Comparison of ENCODE assay signal across 22 cellular contexts in the genomic region with DNA sequence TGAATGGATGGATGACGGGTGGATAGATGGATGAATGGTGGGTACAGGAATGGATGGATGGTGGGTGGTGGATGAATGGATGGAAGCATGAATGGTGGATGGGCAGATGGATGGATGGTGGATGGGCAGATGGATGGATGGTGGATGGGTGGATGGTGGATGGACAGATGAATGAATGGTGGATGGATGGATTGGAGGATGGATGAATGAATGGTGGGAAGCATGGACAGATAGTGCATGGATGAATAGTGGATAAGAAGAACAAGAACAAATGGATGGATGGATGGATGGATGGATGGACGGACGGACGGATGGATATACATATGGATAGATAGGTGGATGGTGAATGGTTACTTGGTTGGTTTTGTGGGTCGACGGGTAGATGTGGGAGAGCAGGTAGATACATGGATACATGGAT. TPM values are rescaled to one million over a fixed set of nuclear protein-coding genes. Genes with fewer than 3 reads are reported as not detected.
A peak's percentile ranks its signal among the peaks of the same experiment; 100 is the strongest.
DNase-seq lines count a peak whose midpoint lies in the region; ATAC-seq, FAIRE-seq and TF ChIP-seq lines count a peak whose summit lies in the region.
"Had no signal": no experiment of that assay in that cellular context is flagged by ENCODE, and none has a peak within 500 bp of the region (broad histone marks: within the 10 kb centered on the region; RNA-seq: fewer than 3 reads in every experiment).

No MANE protein-coding gene starts in this region.

- DNase-seq in IMR-90: no peak
- no peak for DNase-seq in H1 (ENCODE audit: low read depth in 1 of 2, low spot score in 2 of 2)
- DNase-seq in trophoblast cell: no peak
- no peak for DNase-seq in activated CD4-positive, alpha-beta T cell treated with anti-CD3 and anti-CD28 coated beads for 4 hours
- DNase-seq in H54 (ENCODE audit: insufficient read length, low spot score): no peak
- no peak for DNase-seq in uterus
- DNase-seq: AML-193; Caco-2; Calu3; CD4-positive, alpha-beta T cell; CD8-positive, alpha-beta T cell; DMS79 treated with DMSO at 0.1 percent for 48 hours; GF-D8 had no signal

- H3K27me3 ChIP-seq in IMR-90 (ENCODE audit: control insufficient read depth, insufficient read depth, low read length): peaks cover 42% of the 10 kb centered on the region
- H3K27me3 ChIP-seq in H1 (replicated peaks in 1 of 4; ENCODE audit: control insufficient read depth in 3 of 4, extremely low read depth in 1 of 4, insufficient read depth in 3 of 4, low read length in 3 of 4): peaks cover 19 to 45% (median 36%) of the 10 kb centered on the region in 4 experiments
- peaks cover 30% of the 10 kb centered on the region for H3K27me3 ChIP-seq in trophoblast cell (ENCODE audit: insufficient read depth, low read length)
- H3K27me3 ChIP-seq in uterus: peaks cover 7 to 25% of the 10 kb centered on the region in 2 donors

- H4K8ac ChIP-seq in IMR-90 (ENCODE audit: low read depth in 2 of 2, low read length in 2 of 2): no peak overlapping the region
- H4K8ac ChIP-seq in H1 (ENCODE audit: extremely low read depth, insufficient read depth, low read length): no peak overlapping the region
- H4K8ac ChIP-seq in trophoblast cell (ENCODE audit: low read depth, low read length): no peak overlapping the region

- H3K79me1 ChIP-seq in IMR-90 (ENCODE audit: low read depth in 1 of 2, low read length in 2 of 2) (no peaks in the 10 kb centered on the region), H1 (ENCODE audit: low read depth, low read length) (no peaks in the 10 kb centered on the region), trophoblast cell (ENCODE audit: low read length) (no peaks in the 10 kb centered on the region)

- H4K5ac ChIP-seq in IMR-90 (ENCODE audit: low read depth, low read length) (no peak overlapping the region), H1 (ENCODE audit: insufficient read length, low read depth, low read length) (no peak overlapping the region)

- no peaks in the 10 kb centered on the region for H3K36me3 ChIP-seq in HEK293 (ENCODE audit: control insufficient read depth in 2 of 2, insufficient read depth in 1 of 2, low read length in 2 of 2)
- H3K36me3 ChIP-seq in IMR-90 (ENCODE audit: control insufficient read depth, insufficient read depth, low read length): no peaks in the 10 kb centered on the region
- H3K36me3 ChIP-seq in H1 (ENCODE audit: control insufficient read depth in 2 of 4, insufficient read depth in 4 of 4, low read length in 3 of 4): no peaks in the 10 kb centered on the region
- no peaks in the 10 kb centered on the region for H3K36me3 ChIP-seq in trophoblast cell (ENCODE audit: control insufficient read depth in 1 of 2, insufficient read depth in 2 of 2, low read length in 2 of 2)
- H3K36me3 ChIP-seq in uterus: no peaks in the 10 kb centered on the region
- H3K36me3 ChIP-seq: BLaER1 treated with 17β-estradiol and CSF1 and Interleukin-3, amounts not matched to agents 10 nM and 100 nM had no signal

- H3K4me1 ChIP-seq in HEK293 (ENCODE audit: control insufficient read depth, insufficient read depth, low read length): no peaks in the 10 kb centered on the region
- 0 out of 2 replicates have a peak, but pooled peaks cover 2% of the 10 kb centered on the region for H3K4me1 ChIP-seq in IMR-90 (ENCODE audit: control insufficient read depth, insufficient read depth, low read length)
- H3K4me1 ChIP-seq in H1 (replicated peaks in 1 of 4; ENCODE audit: control insufficient read depth in 3 of 4, insufficient read depth in 4 of 4, low read length in 3 of 4): peaks cover 0 to 7% (median 0%) of the 10 kb centered on the region in 4 experiments; a peak in 4 of 7 replicates
- peaks cover 0 to 2% of the 10 kb centered on the region in 2 experiments for H3K4me1 ChIP-seq in trophoblast cell (ENCODE audit: control insufficient read depth in 1 of 2, insufficient read depth in 2 of 2, low read length in 2 of 2)
- peaks cover 0 to 19% of the 10 kb centered on the region in 2 donors for H3K4me1 ChIP-seq in uterus

- no peak for ATAC-seq in IMR-90 (ENCODE audit: low read depth)
- ATAC-seq: A549; CD8-positive, alpha-beta T cell had no signal

- no peak for TF ChIP-seq CTCF in HEK293 (tag by site-specific recombination; IDR thresholded peaks at IDR 0.05)
- TF ChIP-seq CTCF in IMR-90 (conservative IDR thresholded peaks at IDR 0.05; ENCODE audit: low read depth, low read length): no peak
- no peak for TF ChIP-seq CTCF in H1 (IDR thresholded peaks at IDR 0.05; ENCODE audit: control extremely low read depth in 1 of 3, insufficient read depth in 1 of 3, low read depth in 1 of 3, low read length in 3 of 3)
- TF ChIP-seq CTCF in uterus (IDR thresholded peaks at IDR 0.05): no peak

- H3K4ac ChIP-seq in IMR-90 (ENCODE audit: low read depth, low read length) (no peak overlapping the region), H1 (replicated peaks; ENCODE audit: insufficient read length, low read depth, low read length) (no peak overlapping the region), trophoblast cell (ENCODE audit: low read depth, low read length) (no peak overlapping the region)

- H2BK12ac ChIP-seq in H1 (ENCODE audit: low read depth, low read length) (no peak overlapping the region), trophoblast cell (ENCODE audit: low read length) (no peak overlapping the region)

- no peak overlapping the region for H4K91ac ChIP-seq in IMR-90 (ENCODE audit: insufficient read depth, low read depth, low read length)
- H4K91ac ChIP-seq in H1 (replicated peaks; ENCODE audit: insufficient read length, low read length): no peak overlapping the region
- H4K91ac ChIP-seq in trophoblast cell (ENCODE audit: low read depth, low read length): no peak overlapping the region

- H3K79me2 ChIP-seq in H1 (ENCODE audit: control insufficient read depth in 1 of 2, insufficient read depth in 2 of 2, low read length in 2 of 2) (no peaks in the 10 kb centered on the region), trophoblast cell (ENCODE audit: control insufficient read depth, insufficient read depth, low read length, poor library complexity) (no peaks in the 10 kb centered on the region)

- H2BK5ac ChIP-seq in IMR-90 (ENCODE audit: low read depth, low read length, poor library complexity, severe bottlenecking): peak overlapping the region; percentile 67
- no peak overlapping the region for H2BK5ac ChIP-seq in H1 (ENCODE audit: low read depth, low read length)
- H2BK5ac ChIP-seq in trophoblast cell (ENCODE audit: low read depth, low read length, poor library complexity): no peak overlapping the region

- in situ Hi-C loops in IMR-90 (cut with MboI; ENCODE audit: low sequenced_read_pairs): no loop called here

- no peak overlapping the region for H2AFZ ChIP-seq in IMR-90 (replicated peaks; ENCODE audit: low read length, poor library complexity)
- no peak overlapping the region for H2AFZ ChIP-seq in H1 (ENCODE audit: low read length)
- H2AFZ ChIP-seq in trophoblast cell (ENCODE audit: insufficient read depth, low read length, poor library complexity): no peak overlapping the region

- TF ChIP-seq EP300 in H1 (IDR thresholded peaks at IDR 0.05; ENCODE audit: borderline replicate concordance in 1 of 2, low read depth in 2 of 2, low read length in 2 of 2): no peak

- no peak overlapping the region for H2BK120ac ChIP-seq in IMR-90 (ENCODE audit: low read depth, low read length)
- H2BK120ac ChIP-seq in H1 (replicated peaks; ENCODE audit: low read depth, low read length): no peak overlapping the region
- H2BK120ac ChIP-seq in trophoblast cell (ENCODE audit: insufficient read depth, low read length, poor library complexity): no peak overlapping the region

- no peak overlapping the region for H2BK20ac ChIP-seq in IMR-90 (ENCODE audit: low read depth, low read length)
- H2BK20ac ChIP-seq in H1 (ENCODE audit: low read length): no peak overlapping the region

- H3K18ac ChIP-seq in IMR-90 (ENCODE audit: low read depth, low read length): no peak overlapping the region
- H3K18ac ChIP-seq in H1 (ENCODE audit: extremely low read depth, low read length): no peak overlapping the region
- H3K18ac ChIP-seq in trophoblast cell (ENCODE audit: low read length): no peak overlapping the region

- no peak overlapping the region for H3K27ac ChIP-seq in HEK293 (ENCODE audit: extremely low read depth, low read depth, low read length)
- H3K27ac ChIP-seq in IMR-90 (ENCODE audit: insufficient read depth, low read length): no peak overlapping the region
- no peak overlapping the region for H3K27ac ChIP-seq in H1 (ENCODE audit: low read depth, low read length)
- H3K27ac ChIP-seq in trophoblast cell (ENCODE audit: low read depth, low read length): no peak overlapping the region
- no peak overlapping the region for H3K27ac ChIP-seq in uterus
- H3K27ac ChIP-seq: 22Rv1; A549; BLaER1 treated with 17β-estradiol and CSF1 and Interleukin-3, amounts not matched to agents 10 nM and 100 nM; C4-2B had no signal

- no peak overlapping the region for H3K4me3 ChIP-seq in HEK293 (ENCODE audit: low read depth, low read length)
- H3K4me3 ChIP-seq in IMR-90 (ENCODE audit: insufficient read depth, low read depth, low read length): no peak overlapping the region
- no peak overlapping the region for H3K4me3 ChIP-seq in H1 (ENCODE audit: extremely low read depth in 1 of 4, insufficient read depth in 2 of 4, low read depth in 3 of 4, low read length in 4 of 4)
- H3K4me3 ChIP-seq in trophoblast cell (ENCODE audit: low read depth, low read length): peak overlapping the region; percentile 23
- no peak overlapping the region for H3K4me3 ChIP-seq in uterus
- H3K4me3 ChIP-seq: A549; BLaER1 treated with 17β-estradiol and CSF1 and Interleukin-3, amounts not matched to agents 10 nM and 100 nM had no signal

- no peak overlapping the region for H3K23ac ChIP-seq in IMR-90 (ENCODE audit: low read depth, low read length)
- H3K23ac ChIP-seq in H1 (ENCODE audit: insufficient read length): no peak overlapping the region
- no peak overlapping the region for H3K23ac ChIP-seq in trophoblast cell (ENCODE audit: low read length)

- WGBS in IMR-90 (ENCODE audit: extremely low coverage in 2 of 2, insufficient read length in 1 of 2), 2 experiments: 63% methylated on average over 6 of the region's 6 CpGs; no CpG with 5 or more reads in 1 of the 2 experiments
- WGBS in H1 (ENCODE audit: extremely low coverage in 1 of 2, insufficient coverage in 1 of 2, insufficient read length in 1 of 2, insufficient replicate concordance in 2 of 2, low coverage in 1 of 2, low lambda C conversion rate in 2 of 2, missing lambda C conversion rate in 1 of 2), 2 experiments: 87% methylated on average over 6 of the region's 6 CpGs; no CpG with 5 or more reads in 1 of the 2 experiments
- 100% methylated on average over 5 of the region's 6 CpGs for WGBS in trophoblast cell (ENCODE audit: extremely low coverage, insufficient coverage, insufficient read length)

- H3K9ac ChIP-seq in IMR-90 (ENCODE audit: low read depth, low read length) (no peak overlapping the region), H1 (replicated peaks in 1 of 4; ENCODE audit: extremely low read depth in 1 of 4, low read depth in 3 of 4, low read length in 3 of 4) (no peak overlapping the region; a peak in 1 of 7 replicates), trophoblast cell (ENCODE audit: low read length) (no peak overlapping the region)
- H3K9ac ChIP-seq: BLaER1 treated with 17β-estradiol and CSF1 and Interleukin-3, amounts not matched to agents 10 nM and 100 nM had no signal

- TF ChIP-seq POLR2A in IMR-90 (IDR thresholded peaks at IDR 0.05; ENCODE audit: low read depth, low read length) (no peak), H1 (IDR thresholded peaks at IDR 0.05; ENCODE audit: control extremely low read depth in 1 of 2, low read depth in 2 of 2, low read length in 2 of 2) (no peak), H54 (IDR thresholded peaks at IDR 0.05; ENCODE audit: low read depth, low read length) (no peak), uterus (IDR thresholded peaks at IDR 0.05) (no peak)

- H3K56ac ChIP-seq in IMR-90 (ENCODE audit: extremely low read depth, insufficient read depth, low read length): no peak overlapping the region
- H3K56ac ChIP-seq in H1 (replicated peaks; ENCODE audit: insufficient read length, low read depth, low read length): peak overlapping the region; percentile 86

- no peaks in the 10 kb centered on the region for H3K9me1 ChIP-seq in IMR-90 (ENCODE audit: insufficient read depth, low read length)

- FAIRE-seq in H1 (lab: Jason Lieb, UNC): no peak
- FAIRE-seq in H54 (lab: Jason Lieb, UNC): no peak
- FAIRE-seq: A549, D721Med, G401.6, GM12891, GM19239 had no signal

- peaks cover 21% of the 10 kb centered on the region; the same call in 1 of the 2 replicates for H3K23me2 ChIP-seq in H1 (ENCODE audit: low read depth, low read length)

- no TSS peak for BruUV-seq in IMR-90 (replicated peaks; lab: Mats Ljungman, UMichigan)

- intact Hi-C loops in IMR-90 (cut with micrococcal nuclease): no loop called here
- intact Hi-C loops in uterus (cut with DNase I; ENCODE audit: low total_unique reads): no loop called here

- H4K20me1 ChIP-seq in IMR-90 (ENCODE audit: insufficient read depth, low read length) (0 out of 2 replicates have a peak, but pooled peaks cover 3% of the 10 kb centered on the region), H1 (replicated peaks in 1 of 2; ENCODE audit: control insufficient read depth in 1 of 2, insufficient read depth in 2 of 2, low read length in 2 of 2) (peaks cover 0 to 20% of the 10 kb centered on the region in 2 experiments)

- POLR2A ChIA-PET in HEK293 (lab: Yijun Ruan, JAX): no interaction called here
- POLR2A ChIA-PET in IMR-90 (lab: Charles Lee; ENCODE audit: unreplicated experiment): no interaction called here
- POLR2A ChIA-PET in H1 (lab: Charles Lee; ENCODE audit: partially characterized antibody): no interaction called here

- no peak overlapping the region for H4K12ac ChIP-seq in trophoblast cell (ENCODE audit: low read depth, low read length)

- no peak overlapping the region for H3K14ac ChIP-seq in IMR-90 (replicated peaks; ENCODE audit: low read depth, low read length)
- no peak overlapping the region for H3K14ac ChIP-seq in H1 (ENCODE audit: insufficient read length)
- no peak overlapping the region for H3K14ac ChIP-seq in trophoblast cell (ENCODE audit: low read length)

- no peak overlapping the region for H2AK9ac ChIP-seq in IMR-90 (replicated peaks; ENCODE audit: low read depth, low read length, poor library complexity)

- dilution Hi-C loops in IMR-90 (cut with HindIII; ENCODE audit: low sequenced_read_pairs, unreplicated experiment): no loop called here

- TF ChIP-seq RAD21 in IMR-90 (IDR thresholded peaks at IDR 0.05; ENCODE audit: low read length): no peak
- TF ChIP-seq RAD21 in H1 (IDR thresholded peaks at IDR 0.05 in 1 of 2, conservative IDR thresholded peaks at IDR 0.05 in 1 of 2; ENCODE audit: low read depth in 2 of 2, low read length in 2 of 2): no peak

- H3K4me2 ChIP-seq in IMR-90 (ENCODE audit: low read depth, low read length) (no peak overlapping the region), H1 (ENCODE audit: insufficient read depth in 1 of 2, low read depth in 2 of 2, low read length in 2 of 2) (no peak overlapping the region), trophoblast cell (ENCODE audit: low read length) (no peak overlapping the region)
- H3K4me2 ChIP-seq: A549; BLaER1 treated with 17β-estradiol and CSF1 and Interleukin-3, amounts not matched to agents 10 nM and 100 nM had no signal

- H2AK5ac ChIP-seq in IMR-90 (ENCODE audit: low read depth, low read length): no peak overlapping the region
- peak overlapping the region; percentile 39; the same call in 1 of the 2 replicates for H2AK5ac ChIP-seq in H1 (ENCODE audit: low read depth, low read length)
- H2AK5ac ChIP-seq in trophoblast cell (ENCODE audit: low read length): no peak overlapping the region

- CTCF ChIA-PET in HEK293 (lab: Yijun Ruan, JAX) (no interaction called here), IMR-90 (lab: Yijun Ruan, JAX) (no interaction called here), H1 (lab: Charles Lee; ENCODE audit: partially characterized antibody) (no interaction called here)

- H2BK15ac ChIP-seq in IMR-90 (ENCODE audit: low read depth, low read length): no peak overlapping the region
- H2BK15ac ChIP-seq in H1 (ENCODE audit: low read length): no peak overlapping the region

- H3K9me3 ChIP-seq in HEK293 (ENCODE audit: control insufficient read depth, insufficient read depth, low read depth, low read length): no peaks in the 10 kb centered on the region
- no peaks in the 10 kb centered on the region; the same call in 1 of the 2 replicates for H3K9me3 ChIP-seq in IMR-90 (ENCODE audit: control insufficient read depth, insufficient read depth, low read length)
- H3K9me3 ChIP-seq in H1 (ENCODE audit: insufficient read depth in 2 of 2, low read depth in 1 of 2, low read length in 1 of 2): no peaks in the 10 kb centered on the region
- H3K9me3 ChIP-seq in trophoblast cell (ENCODE audit: insufficient read depth, low read depth, low read length): peaks cover 22% of the 10 kb centered on the region
- H3K9me3 ChIP-seq in uterus: no peaks in the 10 kb centered on the region
- H3K9me3 ChIP-seq: A549, Caco-2 had no signal

RNA-seq across cellular contexts. Expression of a gene that starts 4.7 kb away (rescaled TPM):
- total RNA-seq in IMR-90 (2012; rRNA removed): under 0.01 TPM in 1 of 2 replicates, not detected in the other
- polyA plus RNA-seq in IMR-90 (2012; rRNA removed): 0.06 and 0.09 TPM in 2 replicates
- polyA plus RNA-seq in IMR-90 (2012; cell fraction: cytosol; rRNA removed): 0.02 TPM in 1 of 2 replicates, not detected in the other
- polyA plus RNA-seq in IMR-90 (2012; cell fraction: nucleus; rRNA removed; ENCODE audit: low replicate concordance): 0.37 and 0.48 TPM in 2 replicates
- 0.94 and 1.8 TPM in 2 replicates for total RNA-seq in H1 (2021; fragmentation: NEBNext Ultra II Directional; extraction: Animal tissue kit (Norgen Biotek cat#: 25700))
- 0.42 and 0.58 TPM in 2 replicates for polyA plus RNA-seq in H1 (2011; rRNA removed)
- 0.48 TPM for polyA plus RNA-seq in H1 (2011; cell fraction: cytosol; rRNA removed)
- 3.5 TPM for polyA plus RNA-seq in H1 (2011; cell fraction: nucleus; rRNA removed)
- 0.48 to 1.5 TPM (median 0.97 TPM) in 4 replicates for polyA plus RNA-seq in H1 (2012, experiment 1 of 2)
- polyA plus RNA-seq in H1 (2012, experiment 2 of 2): 0.43 TPM
- polyA plus RNA-seq in H1 (2013, experiment 1 of 2): 0.77 TPM
- polyA plus RNA-seq in H1 (2013, experiment 2 of 2): 0.31 TPM
- 0.47 and 0.80 TPM in 2 replicates for polyA minus RNA-seq in H1 (2011; rRNA and poly(A)+ RNA removed)
- polyA minus RNA-seq in H1 (2011; cell fraction: cytosol; rRNA and poly(A)+ RNA removed): 0.37 TPM
- polyA minus RNA-seq in H1 (2011; cell fraction: nucleus; rRNA and poly(A)+ RNA removed): 0.90 TPM
- 0.10 and 0.19 TPM in 2 replicates for polyA plus RNA-seq in trophoblast cell (2013)
- total RNA-seq in uterus: 1 to 10 TPM in 1 of 4 donors, under 1 TPM in 1, not detected in 2; 0.69 to 1.3 TPM

RNA-seq across cellular contexts. Expression of a gene that starts 24.0 kb away (rescaled TPM):
- total RNA-seq in IMR-90 (2012; rRNA removed): 26.2 and 71.9 TPM in 2 replicates
- polyA plus RNA-seq in IMR-90 (2012; rRNA removed): 131 and 154 TPM in 2 replicates
- polyA plus RNA-seq in IMR-90 (2012; cell fraction: cytosol; rRNA removed): 17.4 and 27.5 TPM in 2 replicates
- polyA plus RNA-seq in IMR-90 (2012; cell fraction: nucleus; rRNA removed; ENCODE audit: low replicate concordance): 9.8 and 38.0 TPM in 2 replicates
- 521 and 545 TPM in 2 replicates for total RNA-seq in H1 (2021; fragmentation: NEBNext Ultra II Directional; extraction: Animal tissue kit (Norgen Biotek cat#: 25700))
- 66.8 and 133 TPM in 2 replicates for polyA plus RNA-seq in H1 (2011; rRNA removed)
- 234 TPM for polyA plus RNA-seq in H1 (2011; cell fraction: cytosol; rRNA removed)
- 28.4 TPM for polyA plus RNA-seq in H1 (2011; cell fraction: nucleus; rRNA removed)
- 870 to 2,565 TPM (median 1,339 TPM) in 4 replicates for polyA plus RNA-seq in H1 (2012, experiment 1 of 2)
- 330 TPM for polyA plus RNA-seq in H1 (2012, experiment 2 of 2)
- 1,194 TPM for polyA plus RNA-seq in H1 (2013, experiment 1 of 2)
- 1,207 TPM for polyA plus RNA-seq in H1 (2013, experiment 2 of 2)
- polyA minus RNA-seq in H1 (2011; rRNA and poly(A)+ RNA removed): 27.6 and 29.8 TPM in 2 replicates
- polyA minus RNA-seq in H1 (2011; cell fraction: cytosol; rRNA and poly(A)+ RNA removed): 49.7 TPM
- 47.9 TPM for polyA minus RNA-seq in H1 (2011; cell fraction: nucleus; rRNA and poly(A)+ RNA removed)
- polyA plus RNA-seq in trophoblast cell (2013): 730 and 785 TPM in 2 replicates
- 100 to 1,000 TPM; 140 to 543 (median 252) TPM for total RNA-seq in uterus

RNA-seq across cellular contexts. Expression of a gene that starts 30.5 kb away (rescaled TPM):
- total RNA-seq in IMR-90 (2012; rRNA removed): 2.7 and 3.9 TPM in 2 replicates
- 17.2 and 42.9 TPM in 2 replicates for polyA plus RNA-seq in IMR-90 (2012; rRNA removed)
- 4.7 and 5.1 TPM in 2 replicates for polyA plus RNA-seq in IMR-90 (2012; cell fraction: cytosol; rRNA removed)
- 181 and 244 TPM in 2 replicates for polyA plus RNA-seq in IMR-90 (2012; cell fraction: nucleus; rRNA removed; ENCODE audit: low replicate concordance)
- total RNA-seq in H1 (2021; fragmentation: NEBNext Ultra II Directional; extraction: Animal tissue kit (Norgen Biotek cat#: 25700)): 3.9 and 4.2 TPM in 2 replicates
- polyA plus RNA-seq in H1 (2011; rRNA removed): 5.4 and 15.9 TPM in 2 replicates
- polyA plus RNA-seq in H1 (2011; cell fraction: cytosol; rRNA removed): 9.2 TPM
- 47.4 TPM for polyA plus RNA-seq in H1 (2011; cell fraction: nucleus; rRNA removed)
- polyA plus RNA-seq in H1 (2012, experiment 1 of 2): 2.6 to 5.0 TPM (median 3.8 TPM) in 4 replicates
- 2.8 TPM for polyA plus RNA-seq in H1 (2012, experiment 2 of 2)
- polyA plus RNA-seq in H1 (2013, experiment 1 of 2): 4.3 TPM
- polyA plus RNA-seq in H1 (2013, experiment 2 of 2): 3.0 TPM
- polyA minus RNA-seq in H1 (2011; rRNA and poly(A)+ RNA removed): 4.7 and 6.1 TPM in 2 replicates
- polyA minus RNA-seq in H1 (2011; cell fraction: cytosol; rRNA and poly(A)+ RNA removed): 5.7 TPM
- 17.2 TPM for polyA minus RNA-seq in H1 (2011; cell fraction: nucleus; rRNA and poly(A)+ RNA removed)
- polyA plus RNA-seq in trophoblast cell (2013): 2.8 and 3.9 TPM in 2 replicates
- total RNA-seq in uterus: 10 to 100 TPM in 3 of 4 donors, 1 to 10 TPM in 1; 2.1 to 41.1 (median 20.5) TPM
